In the genomic region with DNA sequence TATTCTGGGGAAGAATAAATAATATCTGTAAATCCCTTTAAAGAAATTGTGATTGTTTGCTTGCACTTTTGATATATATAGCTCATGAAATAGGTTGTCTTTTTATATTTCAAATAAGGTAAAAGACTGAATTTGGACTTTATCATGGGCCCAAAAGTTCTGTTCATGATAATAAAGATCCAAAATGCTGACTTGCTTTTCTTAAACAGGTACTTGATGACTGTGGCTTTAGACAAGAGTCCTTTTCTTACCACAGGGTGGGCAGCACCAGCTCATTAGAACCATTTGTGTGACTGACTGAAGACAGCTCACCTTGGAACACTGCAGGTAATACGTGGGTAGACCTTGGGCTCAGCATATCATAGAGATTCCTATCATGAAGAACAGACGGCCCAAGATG, we compare ENCODE assay signal across 31 cellular contexts.
"Had no signal": no experiment of that assay in that cellular context is flagged by ENCODE, and none has a peak within 500 bp of the region (broad histone marks: within the 10 kb centered on the region; RNA-seq: fewer than 3 reads in every experiment).

No MANE protein-coding gene starts in this region.

- H3K27ac ChIP-seq: neural progenitor cell, ovary, parathyroid adenoma, psoas muscle, skin epidermis, spleen, suprapubic skin, testis, tibial artery, transverse colon, upper lobe of right lung, uterus had no signal

- H3K9me3 ChIP-seq: ovary, psoas muscle, spleen, suprapubic skin, testis, tibial artery, transverse colon, upper lobe of right lung, uterus had no signal

- H3K4me3 ChIP-seq: neural progenitor cell, ovary, psoas muscle, skin epidermis, smooth muscle cell, spleen, suprapubic skin, testis, tibial artery, transverse colon, upper lobe of right lung, uterus had no signal

- H3K27me3 Mint-ChIP-seq: progenitor cell of endocrine pancreas; stimulated activated memory B cell treated with anti-CD40 and anti-IgM and Interleukin-4, amounts not matched to agents 10 μg/mL and 1 μg/mL and 100 μg/mL, for 72 hours; stimulated activated naive CD8-positive, alpha-beta T cell treated with anti-CD3 and anti-CD28 coated beads, Interleukin-15, amount 100 ng/mL, for 72 hours had no signal

- H2AFZ ChIP-seq: neural progenitor cell, parathyroid adenoma had no signal

- H3K4me3 Mint-ChIP-seq: natural killer cell; nephron; neural progenitor cell; stimulated activated memory B cell treated with anti-CD40 and anti-IgM and Interleukin-4, amounts not matched to agents 10 μg/mL and 1 μg/mL and 100 μg/mL, for 72 hours; stimulated activated naive CD8-positive, alpha-beta T cell treated with anti-CD3 and anti-CD28 coated beads, Interleukin-15, amount 100 ng/mL, for 72 hours; type B pancreatic cell had no signal

- H3K4me2 ChIP-seq: neural progenitor cell, smooth muscle cell had no signal

- ATAC-seq: natural killer cell; psoas muscle; right cardiac atrium; sciatic nerve; stimulated activated memory B cell treated with anti-CD40 and anti-IgM and Interleukin-4, amounts not matched to agents 10 μg/mL and 1 μg/mL and 100 μg/mL, for 72 hours; stimulated activated naive CD8-positive, alpha-beta T cell treated with anti-CD3 and anti-CD28 coated beads, Interleukin-15, amount 100 ng/mL, for 72 hours; stimulated activated naive CD8-positive, alpha-beta T cell treated with anti-CD3 and anti-CD28 coated beads, Interleukin-15, Interleukin-2, amounts not matched to agents 100 U/mL and 50 U/mL, for 24 hours; upper lobe of right lung had no signal

- H3K9me3 Mint-ChIP-seq: natural killer cell; neural progenitor cell; stimulated activated memory B cell treated with anti-CD40 and anti-IgM and Interleukin-4, amounts not matched to agents 10 μg/mL and 1 μg/mL and 100 μg/mL, for 72 hours; type B pancreatic cell had no signal

- H3K27me3 ChIP-seq: neural progenitor cell, ovary, spleen, suprapubic skin, testis, tibial artery, transverse colon, upper lobe of right lung, uterus had no signal

- H3K27ac Mint-ChIP-seq: natural killer cell; nephron; neural progenitor cell; progenitor cell of endocrine pancreas; stimulated activated memory B cell treated with anti-CD40 and anti-IgM and Interleukin-4, amounts not matched to agents 10 μg/mL and 1 μg/mL and 100 μg/mL, for 72 hours; stimulated activated naive CD8-positive, alpha-beta T cell treated with anti-CD3 and anti-CD28 coated beads, Interleukin-15, amount 100 ng/mL, for 72 hours; type B pancreatic cell had no signal

- H3K4me1 ChIP-seq: neural progenitor cell, parathyroid adenoma, psoas muscle, spleen, suprapubic skin, testis, tibial artery, transverse colon, upper lobe of right lung, uterus had no signal

- H3K36me3 ChIP-seq: neural progenitor cell, ovary, spleen, suprapubic skin, tibial artery, transverse colon, upper lobe of right lung, uterus had no signal

- H3K79me2 ChIP-seq: parathyroid adenoma had no signal

- H3K9ac ChIP-seq: neural progenitor cell, parathyroid adenoma had no signal

- H3K4me1 Mint-ChIP-seq: natural killer cell; neural progenitor cell; stimulated activated memory B cell treated with anti-CD40 and anti-IgM and Interleukin-4, amounts not matched to agents 10 μg/mL and 1 μg/mL and 100 μg/mL, for 72 hours; stimulated activated naive CD8-positive, alpha-beta T cell treated with anti-CD3 and anti-CD28 coated beads, Interleukin-15, amount 100 ng/mL, for 72 hours had no signal

- H3K36me3 Mint-ChIP-seq: natural killer cell; neural progenitor cell; stimulated activated memory B cell treated with anti-CD40 and anti-IgM and Interleukin-4, amounts not matched to agents 10 μg/mL and 1 μg/mL and 100 μg/mL, for 72 hours; type B pancreatic cell had no signal

- DNase-seq: natural killer cell; occipital lobe; ovary; posterior cingulate gyrus; psoas muscle; right cardiac atrium; spleen; stimulated activated CD4-positive, alpha-beta T cell treated with anti-CD3 and anti-CD28 coated beads, Interleukin-12 subunit alpha, Interleukin-12 subunit beta, amount 100 ng/mL, for 4 hours; stimulated activated CD4-positive, alpha-beta T cell treated with anti-CD3 and anti-CD28 coated beads, Interleukin-1b, Interleukin-23, amount 100 ng/mL, for 48 hours; stimulated activated CD4-positive, alpha-beta T cell treated with anti-CD3 and anti-CD28 coated beads, Interleukin-4, amount 100 ng/mL, for 1 hour; stimulated activated CD4-positive, alpha-beta T cell treated with anti-CD3 and anti-CD28 coated beads, Interleukin-4, amount 100 ng/mL, for 4 hours; stimulated activated CD8-positive, alpha-beta memory T cell treated with anti-CD3 and anti-CD28 coated beads, Interleukin-4, amount 100 ng/mL, for 48 hours; stimulated activated naive CD4-positive, alpha-beta T cell; stimulated activated naive CD8-positive, alpha-beta T cell treated with anti-CD3 and anti-CD28 coated beads, Interleukin-15, amount 100 ng/mL, for 72 hours; stimulated activated naive CD8-positive, alpha-beta T cell treated with anti-CD3 and anti-CD28 coated beads, Interleukin-15, Interleukin-2, amounts not matched to agents 100 U/mL and 50 U/mL, for 24 hours; substantia nigra; testis; tibial artery; transverse colon; upper lobe of right lung; uterus had no signal
